In the genomic region with DNA sequence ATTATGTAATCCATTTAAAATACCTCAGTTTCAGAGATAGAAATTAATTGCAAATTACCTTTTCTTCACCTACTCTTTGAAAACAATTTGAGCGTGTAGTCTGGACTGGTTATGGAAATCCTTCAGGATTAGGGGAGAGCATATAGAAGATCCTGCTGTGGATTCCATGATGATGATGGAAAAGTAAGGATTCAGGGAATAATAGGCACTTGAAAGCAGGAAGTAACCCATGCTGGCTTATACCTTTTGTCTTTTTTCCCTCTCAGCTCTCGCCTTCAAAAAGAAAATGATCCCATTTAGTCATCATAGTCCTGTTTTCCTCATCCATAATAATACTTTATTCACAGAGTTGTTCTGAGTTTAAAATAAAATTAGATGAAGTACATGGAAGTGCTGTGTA, we compare ENCODE assay signal across 1 cellular context.
TF ChIP-seq lines count a peak whose summit lies in the region.

No MANE protein-coding gene starts in this region.

TF ChIP-seq in H1, 55 proteins besides CTCF, POLR2A, EP300 and RAD21:
- no peak for TF ChIP-seq SUZ12 (IDR thresholded peaks at IDR 0.05; ENCODE audit: low read length)
- TF ChIP-seq CHD7 (IDR thresholded peaks at IDR 0.05; ENCODE audit: insufficient replicate concordance, low read length): peak; percentile 24
